ENCODE assay signal across 1 cellular context in the genomic region with DNA sequence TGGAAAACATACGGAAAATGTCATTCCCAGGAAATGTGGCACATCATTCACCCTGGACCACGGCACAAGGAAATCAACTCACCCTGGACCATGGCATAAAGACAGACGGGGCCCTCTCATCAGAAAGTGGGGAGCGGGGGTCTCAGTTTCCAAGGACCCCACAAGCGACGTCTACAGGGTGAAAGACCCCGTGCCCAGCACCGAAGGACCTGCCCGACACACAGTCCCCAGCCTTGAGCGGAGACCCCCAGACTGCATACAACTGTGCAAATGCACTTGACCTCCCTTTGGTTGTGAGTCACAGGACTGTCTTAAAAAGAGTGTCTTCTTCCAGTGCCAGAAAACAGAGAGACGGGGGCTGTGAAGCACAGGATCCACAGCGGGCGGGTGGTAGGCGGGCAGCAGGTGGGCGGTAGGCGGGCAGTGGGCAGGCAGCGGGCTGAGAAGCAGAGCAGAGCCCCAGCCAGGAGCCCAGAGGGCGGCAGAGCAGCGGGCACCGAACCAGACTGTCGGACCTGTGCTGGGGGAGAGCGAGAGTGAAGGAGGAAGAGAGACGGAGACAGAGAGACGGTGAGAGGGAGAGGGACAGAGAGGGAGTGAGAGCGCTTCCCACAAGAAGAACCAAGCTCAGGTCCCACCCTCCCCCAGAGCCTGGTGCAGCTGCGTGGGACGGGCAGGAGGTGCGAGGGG.
TF ChIP-seq lines count a peak whose summit lies in the region.

No MANE protein-coding gene starts in this region.

TF ChIP-seq in HCT116, 20 proteins besides CTCF, POLR2A, EP300 and RAD21 (continued from another document):
- TF ChIP-seq, protein P1, sequence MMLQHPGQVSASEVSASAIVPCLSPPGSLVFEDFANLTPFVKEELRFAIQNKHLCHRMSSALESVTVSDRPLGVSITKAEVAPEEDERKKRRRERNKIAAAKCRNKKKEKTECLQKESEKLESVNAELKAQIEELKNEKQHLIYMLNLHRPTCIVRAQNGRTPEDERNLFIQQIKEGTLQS (IDR thresholded peaks at IDR 0.05): no peak
